Comparison of ENCODE assay signal across 7 cellular contexts in genomic region chr20:5099909-5100308, GRCh38. TPM values are rescaled to one million over a fixed set of nuclear protein-coding genes. Genes with fewer than 3 reads are reported as not detected.
DNase-seq lines count a peak whose midpoint lies in the region; ATAC-seq, FAIRE-seq and TF ChIP-seq lines count a peak whose summit lies in the region.
"Not testable (repeated sequence)": the region's sequence is repeated elsewhere in the genome, so short reads cannot be mapped to it uniquely, and the experiment has no call there.

No MANE protein-coding gene starts in this region.

- not testable (repeated sequence) for DNase-seq in Caco-2; activated T-cell treated with anti-CD3 and anti-CD28 coated beads, Interleukin-2, amount 50 U/mL, for 72 hours; MCF 10A (ENCODE audit: unreplicated experiment); stimulated activated effector memory CD8-positive, alpha-beta T cell treated with anti-CD3 and anti-CD28 coated beads, Interleukin-12 subunit alpha, Interleukin-12 subunit beta, amount 100 ng/mL, for 72 hours (ENCODE audit: low spot score in 2 of 2)
- DNase-seq in LNCaP clone FGC (ENCODE audit: low read depth) (peak; percentile 79), PC-9 (peak in 1 of 2 experiments; percentile 8)

- H3K4me3 ChIP-seq in Caco-2 (ENCODE audit: low read depth, low read length); LNCaP clone FGC (ENCODE audit: low read depth, low read length); PC-9: not testable (repeated sequence)

- not testable (repeated sequence) for H3K4me1 ChIP-seq in Caco-2; PC-9 (replicated peaks; ENCODE audit: insufficient read depth)

- intact Hi-C loops in Caco-2 (cut with micrococcal nuclease; ENCODE audit: unreplicated experiment) (loop anchor here (5.0 kb wide), 2 partner anchors 98 to 143 kb away; partner anchors contain the start of gene SLC23A2), PC-9 (cut with micrococcal nuclease; ENCODE audit: unreplicated experiment) (loop anchor here (1.0 to 5.0 kb wide), 4 partner anchors 39 to 493 kb away; partner anchors contain the start of gene SLC23A2), MCF 10A (cut with micrococcal nuclease) (loop anchor here (1.0 to 10.0 kb wide), 4 partner anchors 44 to 493 kb away; no protein-coding TSS in a partner anchor)

- not testable (repeated sequence) for H3K27me3 ChIP-seq in Caco-2 (replicated peaks; ENCODE audit: control insufficient read depth, insufficient read depth, low read length); PC-9 (ENCODE audit: insufficient read depth, low read depth)

- not testable (repeated sequence) for H3K36me3 ChIP-seq in Caco-2 (ENCODE audit: control insufficient read depth, insufficient read depth, low read length)
- peaks cover 41% of the 10 kb centered on the region for H3K36me3 ChIP-seq in PC-9 (ENCODE audit: low read depth)

- peaks cover 11% of the 10 kb centered on the region; the same call in 1 of the 2 replicates for H3F3A ChIP-seq in PC-9 (ENCODE audit: insufficient read depth, low read depth)

- not testable (repeated sequence) for H3K27ac Mint-ChIP-seq in Caco-2 (ENCODE audit: unreplicated experiment); MCF 10A (ENCODE audit: low read depth, unreplicated experiment)
- peak overlapping the region; percentile 27 for H3K27ac Mint-ChIP-seq in activated T-cell treated with anti-CD3 and anti-CD28 coated beads, Interleukin-2, amount 50 U/mL, for 72 hours
- peak overlapping the region; percentile 36 for H3K27ac Mint-ChIP-seq in stimulated activated effector memory CD8-positive, alpha-beta T cell treated with anti-CD3 and anti-CD28 coated beads, Interleukin-12 subunit alpha, Interleukin-12 subunit beta, amount 100 ng/mL, for 72 hours

- H3K9me3 Mint-ChIP-seq in Caco-2 (ENCODE audit: unreplicated experiment); activated T-cell treated with anti-CD3 and anti-CD28 coated beads, Interleukin-2, amount 50 U/mL, for 72 hours; MCF 10A (ENCODE audit: unreplicated experiment); stimulated activated effector memory CD8-positive, alpha-beta T cell treated with anti-CD3 and anti-CD28 coated beads, Interleukin-12 subunit alpha, Interleukin-12 subunit beta, amount 100 ng/mL, for 72 hours: not testable (repeated sequence)

- not testable (repeated sequence) for H3K4me3 Mint-ChIP-seq in Caco-2 (ENCODE audit: unreplicated experiment); activated T-cell treated with anti-CD3 and anti-CD28 coated beads, Interleukin-2, amount 50 U/mL, for 72 hours; MCF 10A (ENCODE audit: unreplicated experiment); stimulated activated effector memory CD8-positive, alpha-beta T cell treated with anti-CD3 and anti-CD28 coated beads, Interleukin-12 subunit alpha, Interleukin-12 subunit beta, amount 100 ng/mL, for 72 hours

- not testable (repeated sequence) for H3K9me3 ChIP-seq in Caco-2; PC-9 (ENCODE audit: insufficient read depth, low read depth)

- not testable (repeated sequence) for ATAC-seq in activated T-cell treated with anti-CD3 and anti-CD28 coated beads, Interleukin-2, amount 50 U/mL, for 72 hours (replicated peaks in 1 of 2); stimulated activated effector memory CD8-positive, alpha-beta T cell treated with anti-CD3 and anti-CD28 coated beads, Interleukin-12 subunit alpha, Interleukin-12 subunit beta, amount 100 ng/mL, for 72 hours

- TF ChIP-seq CTCF in Caco-2 (IDR thresholded peaks at IDR 0.05; ENCODE audit: insufficient read depth in 1 of 2, low read depth in 1 of 2, low read length in 1 of 2, severe bottlenecking in 1 of 2, unreplicated experiment in 1 of 2); LNCaP clone FGC (IDR thresholded peaks at IDR 0.05; ENCODE audit: control insufficient read depth, extremely low read depth, insufficient read depth); PC-9 (conservative IDR thresholded peaks at IDR 0.05); MCF 10A (IDR thresholded peaks at IDR 0.05; ENCODE audit: unreplicated experiment): not testable (repeated sequence)

- H3K9me2 ChIP-seq in PC-9 (ENCODE audit: insufficient read depth), result not testable (repeated sequence)

- FAIRE-seq in islet of Langerhans (lab: Jason Lieb, UNC), result peak; percentile 60

- not testable (repeated sequence) for H3K27me3 Mint-ChIP-seq in Caco-2 (ENCODE audit: insufficient read depth, unreplicated experiment); activated T-cell treated with anti-CD3 and anti-CD28 coated beads, Interleukin-2, amount 50 U/mL, for 72 hours (ENCODE audit: low read depth); MCF 10A (ENCODE audit: insufficient read depth, unreplicated experiment)

- POLR2A ChIA-PET in Caco-2 (lab: Charles Lee); PC-9 (lab: Charles Lee; ENCODE audit: unreplicated experiment): not testable (repeated sequence)
- POLR2A ChIA-PET in MCF 10A (lab: Yijun Ruan, JAX), result interaction anchor here (0.6 to 3.6 kb wide), 6 partner anchors 8 to 904 kb away, joined by 3 to 20 read pairs (median 4); partner anchors contain the start of gene SLC23A2

- H3K36me3 Mint-ChIP-seq in Caco-2 (ENCODE audit: insufficient read depth, unreplicated experiment), result peaks cover 76% of the 10 kb centered on the region
- H3K36me3 Mint-ChIP-seq in activated T-cell treated with anti-CD3 and anti-CD28 coated beads, Interleukin-2, amount 50 U/mL, for 72 hours (ENCODE audit: insufficient read depth in 2 of 2), result peaks cover 6 to 38% of the 10 kb centered on the region in 2 donors
- H3K36me3 Mint-ChIP-seq in MCF 10A (ENCODE audit: insufficient read depth, unreplicated experiment), result peaks cover 78% of the 10 kb centered on the region
- peaks cover 86% of the 10 kb centered on the region for H3K36me3 Mint-ChIP-seq in stimulated activated effector memory CD8-positive, alpha-beta T cell treated with anti-CD3 and anti-CD28 coated beads, Interleukin-12 subunit alpha, Interleukin-12 subunit beta, amount 100 ng/mL, for 72 hours

- H2AFZ ChIP-seq in PC-9, result not testable (repeated sequence)

- not testable (repeated sequence) for H3K4me1 Mint-ChIP-seq in Caco-2 (ENCODE audit: low read depth, unreplicated experiment); MCF 10A (ENCODE audit: insufficient read depth, unreplicated experiment); stimulated activated effector memory CD8-positive, alpha-beta T cell treated with anti-CD3 and anti-CD28 coated beads, Interleukin-12 subunit alpha, Interleukin-12 subunit beta, amount 100 ng/mL, for 72 hours
- H3K4me1 Mint-ChIP-seq in activated T-cell treated with anti-CD3 and anti-CD28 coated beads, Interleukin-2, amount 50 U/mL, for 72 hours (ENCODE audit: low read depth), result peaks cover 14% of the 10 kb centered on the region

- H4K20me1 ChIP-seq in PC-9 (ENCODE audit: insufficient read depth), result not testable (repeated sequence)

- 0 out of 2 replicates have a peak overlapping the region, but pooled peaks have one; percentile 31 for H3K27ac ChIP-seq in PC-9

- not testable (repeated sequence) for H3K4me2 ChIP-seq in PC-9

- not testable (repeated sequence) for H3K79me2 ChIP-seq in PC-9 (ENCODE audit: low read depth)

- BruUV-seq in Caco-2 (replicated peaks; lab: Mats Ljungman, UMichigan) (TSS peak; percentile 67), MCF 10A (replicated peaks; lab: Mats Ljungman, UMichigan) (TSS peak; percentile 75)
- not testable (repeated sequence) for BruUV-seq in PC-9 (replicated peaks; lab: Mats Ljungman, UMichigan)

- CTCF ChIA-PET in Caco-2 (lab: Charles Lee), result interaction anchor here (1.4 to 1.7 kb wide), 2 partner anchors 43 to 183 kb away, joined by 4 to 6 read pairs; no protein-coding TSS in a partner anchor
- CTCF ChIA-PET in PC-9 (lab: Charles Lee), result interaction anchor here (1.4 kb wide), 1 partner anchor 149 kb away, joined by 3 read pairs; no protein-coding TSS in a partner anchor
- CTCF ChIA-PET in MCF 10A (lab: Yijun Ruan, JAX), result interaction anchor here (0.6 to 5.8 kb wide), 29 partner anchors 11 to 492 kb away, joined by 3 to 132 read pairs (median 6); partner anchors contain the start of gene CDS2

RNA-seq across cellular contexts. Expression of gene TMEM230, which starts 13.0 kb away (rescaled TPM):
- 120 and 129 TPM in 2 replicates for total RNA-seq in Caco-2 (2022)
- total RNA-seq in PC-9 (2021), result 73.1 and 94.3 TPM in 2 replicates
- 10 to 100 TPM; 70.9 to 71.9 TPM for total RNA-seq in activated T-cell treated with anti-CD3 and anti-CD28 coated beads, Interleukin-2, amount 50 U/mL, for 72 hours
- 56.1 and 78.8 TPM in 2 replicates for total RNA-seq in MCF 10A (2022)

RNA-seq across cellular contexts. Expression of gene PCNA, which starts 19.8 kb away (rescaled TPM):
- total RNA-seq in Caco-2 (2022) (233 and 258 TPM in 2 replicates), PC-9 (2021) (164 and 207 TPM in 2 replicates), MCF 10A (2022) (38.2 and 45.5 TPM in 2 replicates)
- 100 to 1,000 TPM; 383 to 474 TPM for total RNA-seq in activated T-cell treated with anti-CD3 and anti-CD28 coated beads, Interleukin-2, amount 50 U/mL, for 72 hours

RNA-seq across cellular contexts. Expression of gene CDS2, which starts 26.9 kb away (rescaled TPM):
- total RNA-seq in Caco-2 (2022) (46.7 and 53.8 TPM in 2 replicates), PC-9 (2021) (37.0 and 42.8 TPM in 2 replicates), MCF 10A (2022) (26.3 and 26.8 TPM in 2 replicates)
- 10 to 100 TPM; 62.0 to 67.2 TPM for total RNA-seq in activated T-cell treated with anti-CD3 and anti-CD28 coated beads, Interleukin-2, amount 50 U/mL, for 72 hours
